ENCODE assay signal across 1 cellular context in the genomic region with DNA sequence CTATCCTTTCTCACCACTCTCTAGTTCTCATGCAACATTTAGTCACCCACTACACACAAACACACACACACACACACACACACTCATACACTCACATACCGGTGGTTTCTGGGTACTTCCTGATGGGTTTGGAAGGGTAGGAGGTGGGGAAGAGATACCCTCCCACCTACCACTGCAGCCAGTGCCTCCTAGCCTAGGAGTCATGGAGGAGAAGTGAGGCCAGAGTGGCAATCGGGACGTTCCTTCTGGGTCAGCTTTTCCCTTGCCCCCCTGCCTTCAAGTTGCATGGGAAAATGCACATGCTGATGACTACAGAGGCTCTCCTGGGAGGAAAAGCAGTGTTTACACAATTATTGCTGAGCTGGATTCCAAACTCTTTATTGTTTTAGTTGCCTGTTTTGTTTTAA.
TF ChIP-seq lines count a peak whose summit lies in the region.

No MANE protein-coding gene starts in this region.

TF ChIP-seq in HEK293, 187 proteins besides CTCF, POLR2A, EP300 and RAD21 (continued from another document):
- TF ChIP-seq TSHZ1 (tag by site-specific recombination; IDR thresholded peaks at IDR 0.05; ENCODE audit: borderline replicate concordance) (no peak), ZNF157 (tag by site-specific recombination; IDR thresholded peaks at IDR 0.05) (no peak), ZNF223 (tag by site-specific recombination; IDR thresholded peaks at IDR 0.05) (no peak), SP2 (tag by site-specific recombination; IDR thresholded peaks at IDR 0.05) (no peak)
